In the genomic region with DNA sequence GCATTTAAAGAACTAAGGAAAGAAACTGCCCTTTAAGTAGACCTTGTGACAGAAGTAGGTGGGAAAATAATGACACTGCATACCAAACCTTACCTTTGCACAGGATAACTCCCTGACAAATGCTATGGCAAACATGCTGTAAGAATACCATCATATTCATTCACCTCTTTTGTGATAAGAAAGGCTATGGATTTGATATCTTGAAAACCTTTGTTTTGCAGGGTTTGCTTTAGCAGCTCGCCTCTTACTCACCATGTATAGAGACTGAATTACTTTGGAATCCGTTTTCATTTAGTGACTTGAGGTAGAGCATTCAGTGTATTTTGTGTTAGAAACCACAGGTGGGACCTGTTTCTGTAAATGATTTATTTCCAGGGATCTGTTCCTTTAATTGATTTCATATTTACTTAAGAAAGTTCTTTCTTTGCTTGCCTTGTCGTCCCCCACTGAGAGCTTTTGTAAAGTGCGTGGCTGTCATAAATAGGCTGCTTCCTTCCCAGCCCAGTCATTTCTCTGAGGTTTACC, we compare ENCODE assay signal across 13 cellular contexts.
A peak's percentile ranks its signal among the peaks of the same experiment; 100 is the strongest.
DNase-seq lines count a peak whose midpoint lies in the region; ATAC-seq and TF ChIP-seq lines count a peak whose summit lies in the region.
"Had no signal": no experiment of that assay in that cellular context is flagged by ENCODE, and none has a peak within 500 bp of the region (broad histone marks: within the 10 kb centered on the region; RNA-seq: fewer than 3 reads in every experiment).

No MANE protein-coding gene starts in this region.

- H3K27ac Mint-ChIP-seq in Caco-2 (ENCODE audit: unreplicated experiment) (peak overlapping the region; percentile 89), nephron progenitor cell (peak overlapping the region; percentile 7)
- no peak overlapping the region for H3K27ac Mint-ChIP-seq in activated T-helper 17 cell treated with anti-CD3 and anti-CD28 coated beads, Interleukin-2, amount 50 U/mL, for 72 hours
- H3K27ac Mint-ChIP-seq: activated CD8-positive, alpha-beta T cell treated with anti-CD3 and anti-CD28 coated beads for 36 hours; activated T-helper 1 cell treated with anti-CD3 and anti-CD28 coated beads, Interleukin-12 subunit alpha, Interleukin-12 subunit beta, Interleukin-2, Interleukin-4 antibody, amounts not matched to agents 30 ng/mL and 10 ng/mL and 1 ng/mL, durations not matched to agents 14 hours and 24 hours and 36 hours; natural killer cell had no signal

- H3K9me3 Mint-ChIP-seq in Caco-2 (ENCODE audit: unreplicated experiment) (peaks cover 10% of the 10 kb centered on the region), nephron progenitor cell (no peaks in the 10 kb centered on the region)
- no peaks in the 10 kb centered on the region for H3K9me3 Mint-ChIP-seq in activated T-helper 17 cell treated with anti-CD3 and anti-CD28 coated beads, Interleukin-2, amount 50 U/mL, for 72 hours
- H3K9me3 Mint-ChIP-seq: activated T-helper 1 cell treated with anti-CD3 and anti-CD28 coated beads, Interleukin-12 subunit alpha, Interleukin-12 subunit beta, Interleukin-2, Interleukin-4 antibody, amounts not matched to agents 30 ng/mL and 10 ng/mL and 1 ng/mL, durations not matched to agents 14 hours and 24 hours and 36 hours had no signal

- peak overlapping the region; percentile 61 for H3K4me3 Mint-ChIP-seq in Caco-2 (ENCODE audit: unreplicated experiment)
- H3K4me3 Mint-ChIP-seq in nephron progenitor cell = peak overlapping the region; percentile 53
- no peak overlapping the region for H3K4me3 Mint-ChIP-seq in activated T-helper 17 cell treated with anti-CD3 and anti-CD28 coated beads, Interleukin-2, amount 50 U/mL, for 72 hours
- H3K4me3 Mint-ChIP-seq: activated CD8-positive, alpha-beta T cell treated with anti-CD3 and anti-CD28 coated beads for 36 hours; activated T-helper 1 cell treated with anti-CD3 and anti-CD28 coated beads, Interleukin-12 subunit alpha, Interleukin-12 subunit beta, Interleukin-2, Interleukin-4 antibody, amounts not matched to agents 30 ng/mL and 10 ng/mL and 1 ng/mL, durations not matched to agents 14 hours and 24 hours and 36 hours; natural killer cell had no signal

- no peak for ATAC-seq in activated T-helper 17 cell treated with anti-CD3 and anti-CD28 coated beads, Interleukin-2, amount 50 U/mL, for 72 hours (replicated peaks)
- ATAC-seq: activated CD8-positive, alpha-beta T cell treated with anti-CD3 and anti-CD28 coated beads for 36 hours; natural killer cell had no signal

- DNase-seq in Caco-2 (peak; percentile 81 to 85), LoVo (ENCODE audit: low spot score) (peak; percentile 80), nephron progenitor cell (no peak), suprapubic skin (ENCODE audit: low spot score in 2 of 2) (no peak), head of caudate nucleus (no peak), NOMO-1 treated with dmso at 0.1 percent for 144 hours (lab: John Stamatoyannopoulos, UW; ENCODE audit: unreplicated experiment) (no peak)
- DNase-seq: activated CD8-positive, alpha-beta T cell treated with anti-CD3 and anti-CD28 coated beads for 36 hours; kidney glomerular epithelial cell; natural killer cell; OCI-M1 had no signal

- H3K27me3 ChIP-seq in Caco-2 (replicated peaks; ENCODE audit: control insufficient read depth, insufficient read depth, low read length) = no peaks in the 10 kb centered on the region
- H3K27me3 ChIP-seq in duodenal mucosa (ENCODE audit: control insufficient read depth in 1 of 2, insufficient read depth in 2 of 2, low read length in 2 of 2) = no peaks in the 10 kb centered on the region
- no peaks in the 10 kb centered on the region for H3K27me3 ChIP-seq in suprapubic skin

- no peaks in the 10 kb centered on the region for H3K9me3 ChIP-seq in Caco-2
- no peaks in the 10 kb centered on the region for H3K9me3 ChIP-seq in duodenal mucosa (ENCODE audit: control insufficient read depth in 1 of 2, low read length in 2 of 2)
- no peaks in the 10 kb centered on the region for H3K9me3 ChIP-seq in suprapubic skin

- H3K4me1 Mint-ChIP-seq in Caco-2 (ENCODE audit: low read depth, unreplicated experiment) = peaks cover 51% of the 10 kb centered on the region
- peaks cover 38% of the 10 kb centered on the region for H3K4me1 Mint-ChIP-seq in nephron progenitor cell
- H3K4me1 Mint-ChIP-seq in activated T-helper 17 cell treated with anti-CD3 and anti-CD28 coated beads, Interleukin-2, amount 50 U/mL, for 72 hours = no peaks in the 10 kb centered on the region
- H3K4me1 Mint-ChIP-seq: natural killer cell had no signal

- H3K4me1 ChIP-seq in Caco-2 (peaks cover 44% of the 10 kb centered on the region), duodenal mucosa (ENCODE audit: control insufficient read depth in 1 of 2, insufficient read depth in 2 of 2, low read length in 2 of 2) (peaks cover 28 to 30% of the 10 kb centered on the region in 2 donors), suprapubic skin (peaks cover 10% of the 10 kb centered on the region)

- TF ChIP-seq CTCF in Caco-2 (IDR thresholded peaks at IDR 0.05; ENCODE audit: insufficient read depth in 1 of 2, low read depth in 1 of 2, low read length in 1 of 2, severe bottlenecking in 1 of 2, unreplicated experiment in 1 of 2) = no peak
- no peak for TF ChIP-seq CTCF in nephron progenitor cell (IDR thresholded peaks at IDR 0.05)
- TF ChIP-seq CTCF in suprapubic skin (IDR thresholded peaks at IDR 0.05) = no peak

- no peaks in the 10 kb centered on the region for H3K36me3 ChIP-seq in Caco-2 (ENCODE audit: control insufficient read depth, insufficient read depth, low read length)
- no peaks in the 10 kb centered on the region for H3K36me3 ChIP-seq in duodenal mucosa (ENCODE audit: control insufficient read depth in 1 of 2, insufficient read depth in 2 of 2, low read length in 2 of 2)
- H3K36me3 ChIP-seq in suprapubic skin = no peaks in the 10 kb centered on the region

- CTCF ChIA-PET in Caco-2 (lab: Charles Lee) = no interaction called here

- no peak overlapping the region for H3K4me3 ChIP-seq in Caco-2 (ENCODE audit: low read depth, low read length)
- peak overlapping the region; percentile 12 to 37 for H3K4me3 ChIP-seq in duodenal mucosa (ENCODE audit: low read depth in 1 of 2, low read length in 2 of 2)
- no peak overlapping the region for H3K4me3 ChIP-seq in suprapubic skin

- no TSS peak for BruUV-seq in Caco-2 (replicated peaks; lab: Mats Ljungman, UMichigan)

- H3K36me3 Mint-ChIP-seq in Caco-2 (ENCODE audit: insufficient read depth, unreplicated experiment) (peaks cover 22% of the 10 kb centered on the region), nephron progenitor cell (ENCODE audit: low read depth) (no peaks in the 10 kb centered on the region)
- no peaks in the 10 kb centered on the region for H3K36me3 Mint-ChIP-seq in activated T-helper 17 cell treated with anti-CD3 and anti-CD28 coated beads, Interleukin-2, amount 50 U/mL, for 72 hours (ENCODE audit: low read depth)
- H3K36me3 Mint-ChIP-seq: natural killer cell had no signal

- TF ChIP-seq EP300 in suprapubic skin (IDR thresholded peaks at IDR 0.05) = no peak

- POLR2A ChIA-PET in Caco-2 (lab: Charles Lee) = interaction anchor here (0.7 kb wide), 1 partner anchor 33 kb away, joined by 5 read pairs; no protein-coding TSS in a partner anchor

- H3K9ac ChIP-seq in duodenal mucosa (ENCODE audit: low read depth in 1 of 2, low read length in 2 of 2) = no peak overlapping the region

- 79% methylated on average over 4 of the region's 4 CpGs for WGBS in suprapubic skin

- H3K27me3 Mint-ChIP-seq in Caco-2 (ENCODE audit: insufficient read depth, unreplicated experiment) (no peaks in the 10 kb centered on the region), nephron progenitor cell (ENCODE audit: low read depth, poor library complexity) (peaks cover 3% of the 10 kb centered on the region)
- H3K27me3 Mint-ChIP-seq in activated T-helper 17 cell treated with anti-CD3 and anti-CD28 coated beads, Interleukin-2, amount 50 U/mL, for 72 hours = peaks cover 8% of the 10 kb centered on the region
- H3K27me3 Mint-ChIP-seq: activated CD8-positive, alpha-beta T cell treated with anti-CD3 and anti-CD28 coated beads for 36 hours had no signal

- intact Hi-C loops in Caco-2 (cut with micrococcal nuclease; ENCODE audit: unreplicated experiment) = loop anchor here (1.0 to 2.0 kb wide), 10 partner anchors 28 to 260 kb away; no protein-coding TSS in a partner anchor
- intact Hi-C loops in head of caudate nucleus (cut with DNase I) = no loop called here

- TF ChIP-seq POLR2A in suprapubic skin (IDR thresholded peaks at IDR 0.05) = no peak

- H3K27ac ChIP-seq in duodenal mucosa (ENCODE audit: low read depth, low read length) (no peak overlapping the region), suprapubic skin (no peak overlapping the region)

Comparison
In these comparisons a context has a peak if more than half of its experiments do, and no peak if none do; other contexts are left out.
1. DNase-seq: peak in Caco-2 (2 of 2) and LoVo (single experiment); none in nephron progenitor cell (single experiment), suprapubic skin (0 of 2), head of caudate nucleus (0 of 42) and NOMO-1 treated with dmso at 0.1 percent for 144 hours (single experiment).
2. H3K4me3 ChIP-seq: peak in duodenal mucosa (2 of 2); none in Caco-2 (single experiment) and suprapubic skin (single experiment).